In the genomic region with DNA sequence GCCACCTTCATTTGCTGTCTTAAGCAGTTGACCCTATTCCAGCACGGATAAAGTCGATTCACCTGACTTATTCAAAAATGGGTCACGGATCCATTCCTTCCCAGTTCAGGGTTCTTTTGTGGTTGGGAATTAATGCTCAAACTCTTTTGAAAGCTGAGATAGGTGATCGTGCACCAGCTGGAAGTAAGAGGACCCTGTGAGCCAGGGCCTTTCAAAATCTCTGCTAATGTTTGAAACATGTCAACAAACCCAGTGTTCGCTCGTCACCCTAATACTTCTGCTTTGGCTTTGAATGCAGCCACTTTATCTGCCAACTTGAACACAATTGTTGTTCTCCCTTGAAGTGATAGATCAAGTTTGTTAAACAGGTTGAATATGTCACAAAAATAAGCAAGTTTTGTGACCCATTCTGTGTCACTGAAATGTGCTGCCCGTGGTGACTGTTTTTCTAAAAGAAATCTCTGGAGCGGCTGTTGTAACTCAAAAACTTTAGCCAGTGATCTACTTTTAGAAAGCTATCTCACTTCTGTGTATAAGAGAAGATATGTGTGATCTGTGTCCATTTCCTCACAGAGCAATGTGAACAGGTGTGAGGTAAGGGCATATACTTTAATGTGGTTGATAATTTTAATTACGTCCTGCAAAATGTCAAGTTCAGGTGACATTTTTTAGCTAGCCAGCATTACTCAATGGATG, we compare ENCODE assay signal across 22 cellular contexts.
"Had no signal": no experiment of that assay in that cellular context is flagged by ENCODE, and none has a peak within 500 bp of the region (broad histone marks: within the 10 kb centered on the region; RNA-seq: fewer than 3 reads in every experiment).

No MANE protein-coding gene starts in this region.

- H3K9me3 ChIP-seq: left lung, right lobe of liver, suprapubic skin, vagina had no signal

- H3K4me3 Mint-ChIP-seq: naive thymus-derived CD4-positive, alpha-beta T cell; stimulated activated naive CD8-positive, alpha-beta T cell treated with anti-CD3 and anti-CD28 coated beads, Interleukin-15, amount 100 ng/mL, for 72 hours had no signal

- DNase-seq: cortex of kidney; dorsolateral prefrontal cortex; effector CD4-positive, alpha-beta T cell; head of caudate nucleus; kidney; left lung; mammary epithelial cell; mesendoderm; midbrain; naive thymus-derived CD4-positive, alpha-beta T cell; right lobe of liver; stimulated activated CD4-positive, alpha-beta T cell treated with anti-CD3 and anti-CD28 coated beads, Interleukin-12 subunit alpha, Interleukin-12 subunit beta, amount 100 ng/mL, for 4 hours; stimulated activated CD4-positive, alpha-beta T cell treated with anti-CD3 and anti-CD28 coated beads, Interleukin-1b, Interleukin-23, amount 100 ng/mL, for 48 hours; stimulated activated CD4-positive, alpha-beta T cell treated with anti-CD3 and anti-CD28 coated beads, Interleukin-4, amount 100 ng/mL, for 1 hour; stimulated activated CD8-positive, alpha-beta memory T cell treated with anti-CD3 and anti-CD28 coated beads, Interleukin-4, amount 100 ng/mL, for 48 hours; stimulated activated naive CD4-positive, alpha-beta T cell; stimulated activated naive CD8-positive, alpha-beta T cell treated with anti-CD3 and anti-CD28 coated beads, Interleukin-15, amount 100 ng/mL, for 72 hours; trophoblast cell had no signal

- ATAC-seq: left lung; right lobe of liver; stimulated activated naive CD8-positive, alpha-beta T cell treated with anti-CD3 and anti-CD28 coated beads, Interleukin-15, amount 100 ng/mL, for 72 hours had no signal

- H3K27me3 Mint-ChIP-seq: naive thymus-derived CD4-positive, alpha-beta T cell; stimulated activated naive CD8-positive, alpha-beta T cell treated with anti-CD3 and anti-CD28 coated beads, Interleukin-15, amount 100 ng/mL, for 72 hours had no signal

- H3K27ac Mint-ChIP-seq: naive thymus-derived CD4-positive, alpha-beta T cell had no signal

- H3K27ac ChIP-seq: right lobe of liver, suprapubic skin, vagina had no signal

- H3K27me3 ChIP-seq: dorsolateral prefrontal cortex, left lung, right lobe of liver, suprapubic skin, vagina had no signal

- H3K4me3 ChIP-seq: dorsolateral prefrontal cortex, left lung, right lobe of liver, smooth muscle cell, suprapubic skin, vagina had no signal

- FAIRE-seq: frontal cortex, kidney had no signal

- H3K9me3 Mint-ChIP-seq: naive thymus-derived CD4-positive, alpha-beta T cell; stimulated activated naive CD8-positive, alpha-beta T cell treated with anti-CD3 and anti-CD28 coated beads, Interleukin-15, amount 100 ng/mL, for 72 hours had no signal

- H3K4me1 ChIP-seq: right lobe of liver, suprapubic skin, vagina had no signal

- H3K36me3 ChIP-seq: left lung, right lobe of liver, vagina had no signal
